16 cellular contexts compared by ENCODE assay signal in the genomic region with DNA sequence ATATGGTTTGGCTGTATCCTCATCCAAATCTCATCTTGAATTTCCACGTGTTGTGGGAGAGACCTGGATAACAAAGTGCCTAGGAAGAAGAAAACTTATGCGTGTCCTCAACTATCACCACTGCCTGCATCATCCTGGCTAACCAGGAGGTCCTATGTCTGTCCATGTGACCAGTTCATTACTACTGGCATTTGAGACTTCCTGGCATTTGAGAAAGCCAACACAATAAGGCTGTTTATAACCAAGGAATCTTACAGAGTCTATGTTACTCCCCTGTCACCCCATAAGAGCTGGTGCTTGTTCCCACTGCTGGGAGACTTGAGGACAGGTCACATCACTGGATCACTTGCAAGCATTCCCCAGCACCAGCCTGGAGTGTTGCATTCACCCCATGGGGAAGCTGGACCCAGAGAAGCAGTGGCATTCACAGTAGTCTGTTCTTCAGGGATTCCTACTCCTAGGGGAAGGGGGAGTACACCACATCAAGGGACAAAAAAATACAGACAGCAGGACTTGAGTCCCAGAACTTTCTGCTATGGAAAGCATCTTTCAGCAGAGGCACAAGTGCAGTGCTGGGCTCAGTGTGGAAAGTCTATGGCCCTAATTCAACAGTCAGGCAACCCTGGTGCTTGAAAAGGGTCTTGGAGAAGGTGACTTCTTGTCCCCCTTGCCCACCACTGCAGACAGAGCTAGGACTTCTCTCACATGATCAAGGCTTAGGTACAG.
DNase-seq lines count a peak whose midpoint lies in the region; ATAC-seq, FAIRE-seq and TF ChIP-seq lines count a peak whose summit lies in the region.
"Had no signal": no experiment of that assay in that cellular context is flagged by ENCODE, and none has a peak within 500 bp of the region (broad histone marks: within the 10 kb centered on the region; RNA-seq: fewer than 3 reads in every experiment).

No MANE protein-coding gene starts in this region.

- 6% methylated on average over 2 of the region's 2 CpGs for WGBS in HepG2 (ENCODE audit: low lambda C conversion rate)

- no peaks in the 10 kb centered on the region for H3K4me1 ChIP-seq in HepG2 (ENCODE audit: insufficient read depth, low read length)

- H3K4me3 ChIP-seq in HepG2 (replicated peaks in 1 of 3; ENCODE audit: insufficient read depth in 1 of 3, low read depth in 2 of 3, low read length in 3 of 3): no peak overlapping the region
- H3K4me3 ChIP-seq: heart left ventricle had no signal

- POLR2A ChIA-PET in HepG2 (lab: Yijun Ruan, JAX): no interaction called here

- CTCF ChIA-PET in HepG2 (lab: Yijun Ruan, JAX; ENCODE audit: low intra/inter-chr PET ratio, low total read pairs): no interaction called here

- DNase-seq in HTR-8/SVneo (ENCODE audit: insufficient read length, low spot score): no peak
- DNase-seq in amniotic epithelial cell (ENCODE audit: low read depth): peak; percentile 21
- DNase-seq in foreskin melanocyte: peak; percentile 90
- DNase-seq in sciatic nerve (ENCODE audit: low spot score): no peak
- DNase-seq in 8988T: no peak
- no peak for DNase-seq in HepG2 (ENCODE audit: low spot score)
- DNase-seq in AML-193 (lab: John Stamatoyannopoulos, UW): no peak
- DNase-seq: activated CD8-positive, alpha-beta T cell treated with anti-CD3 and anti-CD28 coated beads for 36 hours; activated naive CD8-positive, alpha-beta T cell treated with anti-CD3 and anti-CD28 coated beads, Interleukin-2, amount 50 U/mL, for 24 hours; C1 segment of cervical spinal cord; NCI-H1694; NCI-H446; posterior cingulate gyrus had no signal

- BruUV-seq in HepG2 (replicated peaks; lab: Mats Ljungman, UMichigan): no TSS peak

- no peaks in the 10 kb centered on the region for H3K36me3 ChIP-seq in HepG2 (replicated peaks in 1 of 2; ENCODE audit: control insufficient read depth in 1 of 2, insufficient read depth in 2 of 2, low read length in 2 of 2)
- H3K36me3 ChIP-seq: heart left ventricle had no signal

- H4K20me1 ChIP-seq in HepG2 (ENCODE audit: insufficient read depth, low read length): no peaks in the 10 kb centered on the region

- no peaks in the 10 kb centered on the region for H3K27me3 ChIP-seq in HepG2 (ENCODE audit: control insufficient read depth in 1 of 2, insufficient read depth in 2 of 2, low read length in 2 of 2)
- H3K27me3 ChIP-seq: heart left ventricle had no signal

- no peak overlapping the region for H3K4me2 ChIP-seq in HepG2 (ENCODE audit: low read depth, low read length)

- FAIRE-seq in HTR-8/SVneo (lab: Jason Lieb, UNC) (peak; percentile 92), HepG2 (lab: Jason Lieb, UNC) (no peak)
- FAIRE-seq: colon had no signal

- no peak for TF ChIP-seq POLR2A in HepG2 (IDR thresholded peaks at IDR 0.05; ENCODE audit: insufficient read depth in 1 of 2, low read depth in 2 of 2, low read length in 2 of 2)

- TF ChIP-seq EP300 in HepG2 (IDR thresholded peaks at IDR 0.05; ENCODE audit: low read depth in 2 of 2, low read length in 2 of 2) (no peak), HepG2 (CRISPR knock-in tag; IDR thresholded peaks at IDR 0.05; ENCODE audit: borderline replicate concordance) (no peak)

- no peaks in the 10 kb centered on the region for H3K79me2 ChIP-seq in HepG2 (ENCODE audit: insufficient read depth, low read length)

- ATAC-seq in sciatic nerve (peak; percentile 9), HepG2 (no peak), HG03469 (IDR thresholded peaks at IDR 0.05; ENCODE audit: unreplicated experiment) (no peak)
- ATAC-seq: activated CD8-positive, alpha-beta T cell treated with anti-CD3 and anti-CD28 coated beads for 36 hours; activated naive CD8-positive, alpha-beta T cell treated with anti-CD3 and anti-CD28 coated beads, Interleukin-2, amount 50 U/mL, for 24 hours had no signal

- intact Hi-C loops in sciatic nerve (cut with DNase I): no loop called here
- intact Hi-C loops in HepG2 (cut with micrococcal nuclease; ENCODE audit: unreplicated experiment): no loop called here

- no peak for TF ChIP-seq RAD21 in HepG2 (CRISPR knock-in tag; IDR thresholded peaks at IDR 0.05)

- in situ Hi-C loops in HepG2 (cut with HindIII; ENCODE audit: extremely low pct_ligation_motif_present, low pct_unique_long_range_greater_than_20kb): no loop called here

- no peak overlapping the region for H3K9ac ChIP-seq in HepG2 (ENCODE audit: insufficient read depth, low read depth, low read length)

- H3K9me3 ChIP-seq in HepG2 (ENCODE audit: low read length): peaks cover 97% of the 10 kb centered on the region

- H2AFZ ChIP-seq in HepG2 (ENCODE audit: low read length): no peak overlapping the region

- no peak for TF ChIP-seq CTCF in HepG2 (CRISPR knock-in tag; IDR thresholded peaks at IDR 0.05)

- H3K27ac ChIP-seq in HepG2 (ENCODE audit: extremely low read length, insufficient read depth, low read length): no peak overlapping the region

TF ChIP-seq in HepG2, 621 proteins besides CTCF, POLR2A, EP300 and RAD21:
- TF ChIP-seq, protein P1, sequence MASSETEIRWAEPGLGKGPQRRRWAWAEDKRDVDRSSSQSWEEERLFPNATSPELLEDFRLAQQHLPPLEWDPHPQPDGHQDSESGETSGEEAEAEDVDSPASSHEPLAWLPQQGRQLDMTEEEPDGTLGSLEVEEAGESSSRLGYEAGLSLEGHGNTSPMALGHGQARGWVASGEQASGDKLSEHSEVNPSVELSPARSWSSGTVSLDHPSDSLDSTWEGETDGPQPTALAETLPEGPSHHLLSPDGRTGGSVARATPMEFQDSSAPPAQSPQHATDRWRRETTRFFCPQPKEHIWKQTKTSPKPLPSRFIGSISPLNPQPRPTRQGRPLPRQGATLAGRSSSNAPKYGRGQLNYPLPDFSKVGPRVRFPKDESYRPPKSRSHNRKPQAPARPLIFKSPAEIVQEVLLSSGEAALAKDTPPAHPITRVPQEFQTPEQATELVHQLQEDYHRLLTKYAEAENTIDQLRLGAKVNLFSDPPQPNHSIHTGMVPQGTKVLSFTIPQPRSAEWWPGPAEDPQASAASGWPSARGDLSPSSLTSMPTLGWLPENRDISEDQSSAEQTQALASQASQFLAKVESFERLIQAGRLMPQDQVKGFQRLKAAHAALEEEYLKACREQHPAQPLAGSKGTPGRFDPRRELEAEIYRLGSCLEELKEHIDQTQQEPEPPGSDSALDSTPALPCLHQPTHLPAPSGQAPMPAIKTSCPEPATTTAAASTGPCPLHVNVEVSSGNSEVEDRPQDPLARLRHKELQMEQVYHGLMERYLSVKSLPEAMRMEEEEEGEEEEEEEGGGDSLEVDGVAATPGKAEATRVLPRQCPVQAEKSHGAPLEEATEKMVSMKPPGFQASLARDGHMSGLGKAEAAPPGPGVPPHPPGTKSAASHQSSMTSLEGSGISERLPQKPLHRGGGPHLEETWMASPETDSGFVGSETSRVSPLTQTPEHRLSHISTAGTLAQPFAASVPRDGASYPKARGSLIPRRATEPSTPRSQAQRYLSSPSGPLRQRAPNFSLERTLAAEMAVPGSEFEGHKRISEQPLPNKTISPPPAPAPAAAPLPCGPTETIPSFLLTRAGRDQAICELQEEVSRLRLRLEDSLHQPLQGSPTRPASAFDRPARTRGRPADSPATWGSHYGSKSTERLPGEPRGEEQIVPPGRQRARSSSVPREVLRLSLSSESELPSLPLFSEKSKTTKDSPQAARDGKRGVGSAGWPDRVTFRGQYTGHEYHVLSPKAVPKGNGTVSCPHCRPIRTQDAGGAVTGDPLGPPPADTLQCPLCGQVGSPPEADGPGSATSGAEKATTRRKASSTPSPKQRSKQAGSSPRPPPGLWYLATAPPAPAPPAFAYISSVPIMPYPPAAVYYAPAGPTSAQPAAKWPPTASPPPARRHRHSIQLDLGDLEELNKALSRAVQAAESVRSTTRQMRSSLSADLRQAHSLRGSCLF (CRISPR knock-in tag; IDR thresholded peaks at IDR 0.05; ENCODE audit: borderline replicate concordance): no peak
- no peak for TF ChIP-seq RNF2 (conservative IDR thresholded peaks at IDR 0.05; ENCODE audit: low read depth)
- TF ChIP-seq ZNF567 (CRISPR knock-in tag; IDR thresholded peaks at IDR 0.05; ENCODE audit: borderline replicate concordance): no peak
- TF ChIP-seq, protein P2, sequence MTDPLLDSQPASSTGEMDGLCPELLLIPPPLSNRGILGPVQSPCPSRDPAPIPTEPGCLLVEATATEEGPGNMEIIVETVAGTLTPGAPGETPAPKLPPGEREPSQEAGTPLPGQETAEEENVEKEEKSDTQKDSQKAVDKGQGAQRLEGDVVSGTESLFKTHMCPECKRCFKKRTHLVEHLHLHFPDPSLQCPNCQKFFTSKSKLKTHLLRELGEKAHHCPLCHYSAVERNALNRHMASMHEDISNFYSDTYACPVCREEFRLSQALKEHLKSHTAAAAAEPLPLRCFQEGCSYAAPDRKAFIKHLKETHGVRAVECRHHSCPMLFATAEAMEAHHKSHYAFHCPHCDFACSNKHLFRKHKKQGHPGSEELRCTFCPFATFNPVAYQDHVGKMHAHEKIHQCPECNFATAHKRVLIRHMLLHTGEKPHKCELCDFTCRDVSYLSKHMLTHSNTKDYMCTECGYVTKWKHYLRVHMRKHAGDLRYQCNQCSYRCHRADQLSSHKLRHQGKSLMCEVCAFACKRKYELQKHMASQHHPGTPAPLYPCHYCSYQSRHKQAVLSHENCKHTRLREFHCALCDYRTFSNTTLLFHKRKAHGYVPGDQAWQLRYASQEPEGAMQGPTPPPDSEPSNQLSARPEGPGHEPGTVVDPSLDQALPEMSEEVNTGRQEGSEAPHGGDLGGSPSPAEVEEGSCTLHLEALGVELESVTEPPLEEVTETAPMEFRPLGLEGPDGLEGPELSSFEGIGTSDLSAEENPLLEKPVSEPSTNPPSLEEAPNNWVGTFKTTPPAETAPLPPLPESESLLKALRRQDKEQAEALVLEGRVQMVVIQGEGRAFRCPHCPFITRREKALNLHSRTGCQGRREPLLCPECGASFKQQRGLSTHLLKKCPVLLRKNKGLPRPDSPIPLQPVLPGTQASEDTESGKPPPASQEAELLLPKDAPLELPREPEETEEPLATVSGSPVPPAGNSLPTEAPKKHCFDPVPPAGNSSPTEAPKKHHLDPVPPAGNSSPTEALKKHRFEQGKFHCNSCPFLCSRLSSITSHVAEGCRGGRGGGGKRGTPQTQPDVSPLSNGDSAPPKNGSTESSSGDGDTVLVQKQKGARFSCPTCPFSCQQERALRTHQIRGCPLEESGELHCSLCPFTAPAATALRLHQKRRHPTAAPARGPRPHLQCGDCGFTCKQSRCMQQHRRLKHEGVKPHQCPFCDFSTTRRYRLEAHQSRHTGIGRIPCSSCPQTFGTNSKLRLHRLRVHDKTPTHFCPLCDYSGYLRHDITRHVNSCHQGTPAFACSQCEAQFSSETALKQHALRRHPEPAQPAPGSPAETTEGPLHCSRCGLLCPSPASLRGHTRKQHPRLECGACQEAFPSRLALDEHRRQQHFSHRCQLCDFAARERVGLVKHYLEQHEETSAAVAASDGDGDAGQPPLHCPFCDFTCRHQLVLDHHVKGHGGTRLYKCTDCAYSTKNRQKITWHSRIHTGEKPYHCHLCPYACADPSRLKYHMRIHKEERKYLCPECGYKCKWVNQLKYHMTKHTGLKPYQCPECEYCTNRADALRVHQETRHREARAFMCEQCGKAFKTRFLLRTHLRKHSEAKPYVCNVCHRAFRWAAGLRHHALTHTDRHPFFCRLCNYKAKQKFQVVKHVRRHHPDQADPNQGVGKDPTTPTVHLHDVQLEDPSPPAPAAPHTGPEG (CRISPR knock-in tag; IDR thresholded peaks at IDR 0.05): no peak
- TF ChIP-seq MLLT10 (CRISPR knock-in tag; IDR thresholded peaks at IDR 0.05): no peak
- TF ChIP-seq ZNF33B (CRISPR knock-in tag; IDR thresholded peaks at IDR 0.05): no peak

Comparison
In these comparisons a context has a peak if more than half of its experiments do, and no peak if none do; other contexts are left out.
1. DNase-seq: peak in amniotic epithelial cell (single experiment) and foreskin melanocyte (single experiment); none in HTR-8/SVneo (single experiment), sciatic nerve (single experiment), 8988T (single experiment), HepG2 (single experiment) and AML-193 (0 of 2).